In genomic region chrX:48474127-48474526, GRCh38 we compare ENCODE assay signal across 6 cellular contexts. TPM values are rescaled to one million over a fixed set of nuclear protein-coding genes. Genes with fewer than 3 reads are reported as not detected.
DNase-seq lines count a peak whose midpoint lies in the region; ATAC-seq and TF ChIP-seq lines count a peak whose summit lies in the region.

No MANE protein-coding gene starts in this region.

- intact Hi-C loops in uterus (cut with DNase I; ENCODE audit: low total_unique reads), result no loop called here

- H4K20me1 ChIP-seq in BLaER1, result peaks cover 22% of the 10 kb centered on the region

- peak overlapping the region; percentile 75 for H3K4me2 ChIP-seq in BLaER1

- no peak overlapping the region for H3K4me3 ChIP-seq in BLaER1
- no peak overlapping the region for H3K4me3 ChIP-seq in HUES64 (ENCODE audit: low read length)
- H3K4me3 ChIP-seq in uterus, result no peak overlapping the region

- no peak for TF ChIP-seq CTCF in uterus (IDR thresholded peaks at IDR 0.05)

- no peak overlapping the region for H3K27ac ChIP-seq in BLaER1
- peak overlapping the region; percentile 82 for H3K27ac ChIP-seq in HUES64 (ENCODE audit: low read depth, low read length)
- no peak overlapping the region for H3K27ac ChIP-seq in uterus

- H3K27me3 ChIP-seq in BLaER1 (peaks cover 33% of the 10 kb centered on the region), HUES64 (ENCODE audit: insufficient read depth, low read length) (no peaks in the 10 kb centered on the region), uterus (no peaks in the 10 kb centered on the region)

- TF ChIP-seq POLR2A in uterus (IDR thresholded peaks at IDR 0.05), result no peak

- H3K36me3 ChIP-seq in BLaER1, result peaks cover 14% of the 10 kb centered on the region
- peaks cover 4% of the 10 kb centered on the region; the same call in 1 of the 2 replicates for H3K36me3 ChIP-seq in HUES64 (ENCODE audit: insufficient read depth, low read length)
- no peaks in the 10 kb centered on the region for H3K36me3 ChIP-seq in uterus

- H3K9ac ChIP-seq in BLaER1, result peak overlapping the region; percentile 29; the same call in 1 of the 2 replicates
- H3K9ac ChIP-seq in HUES64 (ENCODE audit: low read depth, low read length), result no peak overlapping the region; the same call in 1 of the 2 replicates

- no peaks in the 10 kb centered on the region for H3K9me3 ChIP-seq in BLaER1
- no peaks in the 10 kb centered on the region for H3K9me3 ChIP-seq in HUES64 (ENCODE audit: insufficient read depth, low read depth, low read length)
- H3K9me3 ChIP-seq in uterus, result no peaks in the 10 kb centered on the region

- WGBS in HUES64, result 43% methylated on average over 9 of the region's 10 CpGs

- H3K4me1 ChIP-seq in BLaER1 (peaks cover 34% of the 10 kb centered on the region), HUES64 (ENCODE audit: insufficient read depth, low read length) (peaks cover 23% of the 10 kb centered on the region; the same call in 1 of the 2 replicates), uterus (no peaks in the 10 kb centered on the region)

- no peak for ATAC-seq in GM21360 (IDR thresholded peaks at IDR 0.05; ENCODE audit: unreplicated experiment)

- DNase-seq in dermis blood vessel endothelial cell (peak; percentile 44), uterus (no peak), mucosa of gallbladder (ENCODE audit: low spot score) (no peak)

RNA-seq across cellular contexts. Expression of gene FTSJ1, which starts 1.9 kb away (rescaled TPM):
- polyA plus RNA-seq in HUES64 (2013, experiment 1 of 2), result 40.3 TPM
- 41.1 TPM for polyA plus RNA-seq in HUES64 (2013, experiment 2 of 2)
- total RNA-seq in dermis blood vessel endothelial cell, result 45.1 and 56.7 TPM in 2 replicates
- total RNA-seq in uterus, result 10 to 100 TPM in 3 of 4 donors, 1 to 10 TPM in 1; 7.4 to 74.7 (median 51.0) TPM
- 24.6 TPM for total RNA-seq in mucosa of gallbladder

RNA-seq across cellular contexts. Expression of gene SLC38A5, which starts 4.1 kb away (rescaled TPM):
- 36.1 TPM for polyA plus RNA-seq in HUES64 (2013, experiment 1 of 2)
- 24.5 TPM for polyA plus RNA-seq in HUES64 (2013, experiment 2 of 2)
- total RNA-seq in dermis blood vessel endothelial cell, result 10.6 and 24.2 TPM in 2 replicates
- 1 to 10 TPM; 1.8 to 8.1 (median 4.8) TPM for total RNA-seq in uterus
- 3.8 TPM for total RNA-seq in mucosa of gallbladder

RNA-seq across cellular contexts. Expression of gene PORCN, which starts 34.7 kb away (rescaled TPM):
- 10.4 TPM for polyA plus RNA-seq in HUES64 (2013, experiment 1 of 2)
- polyA plus RNA-seq in HUES64 (2013, experiment 2 of 2), result 11.5 TPM
- total RNA-seq in dermis blood vessel endothelial cell, result 4.9 and 7.0 TPM in 2 replicates
- total RNA-seq in uterus, result 10 to 100 TPM in 1 of 4 donors, 1 to 10 TPM in 2, under 1 TPM in 1; 0.77 to 16.5 (median 4.8) TPM
- total RNA-seq in mucosa of gallbladder, result 11.8 TPM

RNA-seq across cellular contexts. Expression of gene EBP, which starts 47.5 kb away (rescaled TPM):
- polyA plus RNA-seq in HUES64 (2013, experiment 1 of 2), result 174 TPM
- 175 TPM for polyA plus RNA-seq in HUES64 (2013, experiment 2 of 2)
- total RNA-seq in dermis blood vessel endothelial cell (118 and 126 TPM in 2 replicates), uterus (10 to 100 TPM in 2 of 4 donors, 1 to 10 TPM in 1, not detected in 1; 2.4 to 23.0 (median 22.1) TPM), mucosa of gallbladder (127 TPM)
